In genomic region chr1:39106949-39107740, GRCh38 we compare ENCODE assay signal across 7 cellular contexts.
A peak's percentile ranks its signal among the peaks of the same experiment; 100 is the strongest.
DNase-seq lines count a peak whose midpoint lies in the region; TF ChIP-seq lines count a peak whose summit lies in the region.

No MANE protein-coding gene starts in this region.

- H3K9me3 ChIP-seq in breast epithelium (no peaks in the 10 kb centered on the region), thyroid gland (no peaks in the 10 kb centered on the region)

- WGBS in thyroid gland, 2 donors, result 33 to 34% methylated on average over 11 of the region's 11 CpGs

- peak overlapping the region; percentile 94 to 97 for H3K27ac ChIP-seq in breast epithelium
- peak overlapping the region; percentile 95 to 98 (median 97) for H3K27ac ChIP-seq in thyroid gland

- H3K4me1 ChIP-seq in breast epithelium, result peaks cover 0 to 8% of the 10 kb centered on the region in 2 donors
- H3K4me1 ChIP-seq in thyroid gland, result peaks cover 68 to 74% of the 10 kb centered on the region in 2 donors

- no peak for TF ChIP-seq POLR2A in breast epithelium (IDR thresholded peaks at IDR 0.05)
- no peak for TF ChIP-seq POLR2A in thyroid gland (IDR thresholded peaks at IDR 0.05)

- no peak for TF ChIP-seq CTCF in breast epithelium (IDR thresholded peaks at IDR 0.05)
- TF ChIP-seq CTCF in thyroid gland (IDR thresholded peaks at IDR 0.05), result no peak

- peak; percentile 52 for DNase-seq in Jurkat, Clone E6-1 (ENCODE audit: low read depth, low spot score)
- DNase-seq in breast epithelium (ENCODE audit: low spot score in 2 of 2) (no peak), left kidney (ENCODE audit: low read depth, low spot score) (peak; percentile 49), thyroid gland (no peak), DMS79 treated with DMSO at 0.1 percent for 48 hours (lab: John Stamatoyannopoulos, UW) (no peak), NCI-H524 treated with DMSO at 0.1 percent for 48 hours (lab: John Stamatoyannopoulos, UW) (no peak), NCI-H2227 treated with DMSO at 0.1 percent for 48 hours (lab: John Stamatoyannopoulos, UW) (no peak)

- intact Hi-C loops in breast epithelium (cut with DNase I; ENCODE audit: low total_unique reads), result loop anchor here (5.0 kb wide), 1 partner anchor 85 kb away; no protein-coding TSS in a partner anchor
- intact Hi-C loops in thyroid gland (cut with DNase I), result loop anchor here (10.0 kb wide), 1 partner anchor 148 kb away; no protein-coding TSS in a partner anchor

- H3K4me3 ChIP-seq in Jurkat, Clone E6-1 (ENCODE audit: low read length), result peak overlapping the region; percentile 66
- H3K4me3 ChIP-seq in breast epithelium, result peak overlapping the region; percentile 70 to 84 (median 81)
- H3K4me3 ChIP-seq in thyroid gland (replicated peaks in 1 of 3), result peak overlapping the region; percentile 1 to 89 (median 84)

- H3K36me3 ChIP-seq in breast epithelium (no peaks in the 10 kb centered on the region), thyroid gland (no peaks in the 10 kb centered on the region)

- no peaks in the 10 kb centered on the region for H3K27me3 ChIP-seq in breast epithelium
- H3K27me3 ChIP-seq in thyroid gland, result no peaks in the 10 kb centered on the region

Comparison
In these comparisons a context has a peak if more than half of its experiments do, and no peak if none do; other contexts are left out.
1. DNase-seq: peak in Jurkat, Clone E6-1 (single experiment) and left kidney (single experiment); none in breast epithelium (0 of 2), thyroid gland (0 of 2), DMS79 treated with DMSO at 0.1 percent for 48 hours (single experiment), NCI-H524 treated with DMSO at 0.1 percent for 48 hours (single experiment) and NCI-H2227 treated with DMSO at 0.1 percent for 48 hours (single experiment).
2. Peak in every context shown above with its lines, with median percentiles within 50 percentile points of each other: H3K4me3 ChIP-seq.